ENCODE assay signal across 32 cellular contexts in genomic region chr15:62986948-62987347, GRCh38.
"Had no signal": no experiment of that assay in that cellular context is flagged by ENCODE, and none has a peak within 500 bp of the region (broad histone marks: within the 10 kb centered on the region; RNA-seq: fewer than 3 reads in every experiment).

No MANE protein-coding gene starts in this region.

- H3K36me3 ChIP-seq: brain microvascular endothelial cell, esophagus squamous epithelium, gastroesophageal sphincter, heart right ventricle had no signal

- H3K9me3 ChIP-seq: esophagus squamous epithelium, gastroesophageal sphincter, heart right ventricle had no signal

- H3K27ac Mint-ChIP-seq: activated CD4-positive, alpha-beta memory T cell treated with anti-CD3 and anti-CD28 coated beads for 36 hours; activated CD4-positive, alpha-beta T cell treated with anti-CD3 and anti-CD28 coated beads for 36 hours; activated CD4-positive, alpha-beta T cell treated with anti-CD3 and anti-CD28 coated beads, Interleukin-2, amount 10 ng/mL, durations not matched to agents 24 days and 14 days; activated CD8-positive, alpha-beta memory T cell treated with anti-CD3 and anti-CD28 coated beads, Interleukin-2, amount 10 ng/mL, durations not matched to agents 7 days and 5 days; activated CD8-positive, alpha-beta T cell treated with anti-CD3 and anti-CD28 coated beads, Interleukin-2, amount 10 ng/mL, durations not matched to agents 7 days and 5 days; activated naive CD8-positive, alpha-beta T cell had no signal

- H3K4me3 ChIP-seq: esophagus squamous epithelium, gastroesophageal sphincter, heart right ventricle had no signal

- DNase-seq: activated CD4-positive, alpha-beta memory T cell treated with anti-CD3 and anti-CD28 coated beads for 36 hours; activated CD4-positive, alpha-beta T cell treated with anti-CD3 and anti-CD28 coated beads for 36 hours; activated CD4-positive, alpha-beta T cell treated with anti-CD3 and anti-CD28 coated beads, Interleukin-2, amount 10 ng/mL, durations not matched to agents 24 days and 14 days; activated CD4-positive, CD25-positive, alpha-beta regulatory T cell; activated CD4-positive, CD25-positive, alpha-beta regulatory T cell treated with anti-CD3 and anti-CD28 coated beads, Interleukin-2, amount 50 U/mL, for 72 hours; activated CD8-positive, alpha-beta memory T cell treated with anti-CD3 and anti-CD28 coated beads, Interleukin-2, amount 10 ng/mL, durations not matched to agents 7 days and 5 days; activated CD8-positive, alpha-beta memory T cell treated with anti-CD3 and anti-CD28 coated beads, Interleukin-2, amount 50 U/mL, for 4 hours; activated CD8-positive, alpha-beta T cell treated with anti-CD3 and anti-CD28 coated beads, Interleukin-2, amount 10 ng/mL, durations not matched to agents 7 days and 5 days; activated effector memory CD4-positive, alpha-beta T cell treated with Interleukin-2 at 50 U/mL for 16 hours; activated gamma-delta T cell treated with Interleukin-2 at 50 U/mL for 16 hours; activated naive CD4-positive, alpha-beta T cell treated with anti-CD3 and anti-CD28 coated beads, Interleukin-2, amount 50 U/mL, for 16 hours; activated naive CD4-positive, alpha-beta T cell treated with Interleukin-2 at 50 U/mL for 16 hours; activated T-cell treated with anti-CD3 and anti-CD28 coated beads, Interleukin-2, amount 50 U/mL, for 1 hour; activated T-cell treated with anti-CD3 and anti-CD28 coated beads, Interleukin-2, amount 50 U/mL, for 48 hours; amniotic stem cell; anterior cingulate cortex; brain microvascular endothelial cell; caudate nucleus; cortex of kidney; dermis blood vessel endothelial cell; effector CD4-positive, alpha-beta T cell; esophagus squamous epithelium; foreskin melanocyte; heart right ventricle; T-helper 2 cell had no signal

- H3K36me3 Mint-ChIP-seq: activated CD4-positive, alpha-beta memory T cell treated with anti-CD3 and anti-CD28 coated beads for 36 hours; activated CD8-positive, alpha-beta memory T cell treated with anti-CD3 and anti-CD28 coated beads, Interleukin-2, amount 10 ng/mL, durations not matched to agents 7 days and 5 days; activated naive CD8-positive, alpha-beta T cell had no signal

- ATAC-seq: activated CD4-positive, alpha-beta T cell treated with anti-CD3 and anti-CD28 coated beads for 36 hours; activated CD8-positive, alpha-beta memory T cell treated with anti-CD3 and anti-CD28 coated beads, Interleukin-2, amount 10 ng/mL, durations not matched to agents 7 days and 5 days; activated CD8-positive, alpha-beta T cell treated with anti-CD3 and anti-CD28 coated beads, Interleukin-2, amount 10 ng/mL, durations not matched to agents 7 days and 5 days; gastroesophageal sphincter; heart right ventricle had no signal

- H3K27ac ChIP-seq: brain microvascular endothelial cell, epithelial cell of prostate, esophagus squamous epithelium, gastroesophageal sphincter, heart right ventricle had no signal

- H3K9me3 Mint-ChIP-seq: activated CD4-positive, alpha-beta memory T cell treated with anti-CD3 and anti-CD28 coated beads for 36 hours; activated CD4-positive, alpha-beta T cell treated with anti-CD3 and anti-CD28 coated beads, Interleukin-2, amount 10 ng/mL, durations not matched to agents 24 days and 14 days had no signal

- H3K4me3 Mint-ChIP-seq: activated CD4-positive, alpha-beta memory T cell treated with anti-CD3 and anti-CD28 coated beads for 36 hours; activated CD4-positive, alpha-beta T cell treated with anti-CD3 and anti-CD28 coated beads for 36 hours; activated CD4-positive, alpha-beta T cell treated with anti-CD3 and anti-CD28 coated beads, Interleukin-2, amount 10 ng/mL, durations not matched to agents 24 days and 14 days; activated CD8-positive, alpha-beta memory T cell treated with anti-CD3 and anti-CD28 coated beads, Interleukin-2, amount 10 ng/mL, durations not matched to agents 7 days and 5 days; activated CD8-positive, alpha-beta T cell treated with anti-CD3 and anti-CD28 coated beads, Interleukin-2, amount 10 ng/mL, durations not matched to agents 7 days and 5 days; activated naive CD8-positive, alpha-beta T cell had no signal

- H3K4me1 Mint-ChIP-seq: activated CD4-positive, alpha-beta T cell treated with anti-CD3 and anti-CD28 coated beads for 36 hours; activated CD4-positive, alpha-beta T cell treated with anti-CD3 and anti-CD28 coated beads, Interleukin-2, amount 10 ng/mL, durations not matched to agents 24 days and 14 days; activated CD8-positive, alpha-beta memory T cell treated with anti-CD3 and anti-CD28 coated beads, Interleukin-2, amount 10 ng/mL, durations not matched to agents 7 days and 5 days had no signal

- FAIRE-seq: astrocyte, colon, endometrium, endothelial cell of umbilical vein had no signal

- H3K27me3 ChIP-seq: brain microvascular endothelial cell, gastroesophageal sphincter, heart right ventricle had no signal
